Comparison of ENCODE assay signal across 17 cellular contexts in the genomic region with DNA sequence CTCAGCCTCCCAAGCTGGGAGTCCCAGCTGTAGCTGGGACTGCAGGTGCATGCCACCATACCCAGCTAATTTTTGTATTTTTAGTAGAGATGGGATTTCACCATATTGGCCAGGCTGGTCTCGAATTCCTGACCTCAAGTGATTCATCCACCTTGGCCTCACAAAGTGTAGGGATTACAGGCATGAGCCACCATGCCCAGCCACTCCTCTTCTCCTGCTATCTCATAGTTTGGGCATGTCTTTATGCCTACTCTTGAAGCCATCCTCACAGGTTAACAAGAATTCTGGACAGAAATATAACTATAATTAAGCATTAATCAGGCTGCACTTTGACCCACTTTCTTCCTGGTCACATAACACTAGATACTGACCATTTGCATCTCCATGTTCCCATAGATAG. TPM values are rescaled to one million over a fixed set of nuclear protein-coding genes. Genes with fewer than 3 reads are reported as not detected.
"Had no signal": no experiment of that assay in that cellular context is flagged by ENCODE, and none has a peak within 500 bp of the region (broad histone marks: within the 10 kb centered on the region; RNA-seq: fewer than 3 reads in every experiment).

No MANE protein-coding gene starts in this region.

- H3K4me3 Mint-ChIP-seq: activated CD4-positive, alpha-beta memory T cell treated with anti-CD3 and anti-CD28 coated beads, Interleukin-2, amount 10 ng/mL, durations not matched to agents 7 days and 5 days; activated CD4-positive, alpha-beta T cell treated with anti-CD3 and anti-CD28 coated beads for 36 hours; activated naive CD4-positive, alpha-beta T cell treated with anti-CD3 and anti-CD28 coated beads, Interleukin-2, amount 10 ng/mL, durations not matched to agents 7 days and 5 days; activated T-cell treated with anti-CD3 and anti-CD28 coated beads, Interleukin-2, amount 50 U/mL, for 4 hours; neural crest cell had no signal

- H3K36me3 Mint-ChIP-seq: naive B cell had no signal

- H3K27ac Mint-ChIP-seq: activated CD4-positive, alpha-beta memory T cell treated with anti-CD3 and anti-CD28 coated beads, Interleukin-2, amount 10 ng/mL, durations not matched to agents 7 days and 5 days; activated CD4-positive, alpha-beta T cell treated with anti-CD3 and anti-CD28 coated beads for 36 hours; activated naive CD4-positive, alpha-beta T cell treated with anti-CD3 and anti-CD28 coated beads, Interleukin-2, amount 10 ng/mL, durations not matched to agents 7 days and 5 days; progenitor cell of endocrine pancreas had no signal

- H3K27me3 Mint-ChIP-seq: activated CD4-positive, alpha-beta memory T cell treated with anti-CD3 and anti-CD28 coated beads, Interleukin-2, amount 10 ng/mL, durations not matched to agents 7 days and 5 days; activated CD4-positive, alpha-beta T cell treated with anti-CD3 and anti-CD28 coated beads for 36 hours; progenitor cell of endocrine pancreas had no signal

- DNase-seq: activated CD4-positive, alpha-beta memory T cell treated with anti-CD3 and anti-CD28 coated beads, Interleukin-2, amount 10 ng/mL, durations not matched to agents 7 days and 5 days; activated CD4-positive, alpha-beta T cell treated with anti-CD3 and anti-CD28 coated beads for 36 hours; activated effector memory CD4-positive, alpha-beta T cell treated with Interleukin-2 at 50 U/mL for 16 hours; activated naive CD4-positive, alpha-beta T cell treated with anti-CD3 and anti-CD28 coated beads, Interleukin-2, amount 10 ng/mL, durations not matched to agents 7 days and 5 days; activated T-cell treated with anti-CD3 and anti-CD28 coated beads, Interleukin-2, amount 50 U/mL, for 4 hours; dorsolateral prefrontal cortex; left ventricle myocardium inferior; naive B cell; stimulated activated CD4-positive, alpha-beta T cell treated with anti-CD3 and anti-CD28 coated beads, Interleukin-2, amount 100 ng/mL, for 24 hours; stimulated activated naive CD4-positive, alpha-beta T cell treated with Interleukin-2 at 50 U/mL for 16 hours; T-helper 2 cell; thyroid gland had no signal

- H3K9me3 Mint-ChIP-seq: activated T-cell treated with anti-CD3 and anti-CD28 coated beads, Interleukin-2, amount 50 U/mL, for 4 hours; neural crest cell had no signal

RNA-seq across cellular contexts. Expression of a gene that starts 28.6 kb away (rescaled TPM):
- total RNA-seq: activated CD4-positive, alpha-beta memory T cell treated with anti-CD3 and anti-CD28 coated beads, Interleukin-2, amount 10 ng/mL, durations not matched to agents 7 days and 5 days; kidney epithelial cell; progenitor cell of endocrine pancreas; subcutaneous adipose tissue; ureter had no signal
